Comparison of ENCODE assay signal across 28 cellular contexts in the genomic region with DNA sequence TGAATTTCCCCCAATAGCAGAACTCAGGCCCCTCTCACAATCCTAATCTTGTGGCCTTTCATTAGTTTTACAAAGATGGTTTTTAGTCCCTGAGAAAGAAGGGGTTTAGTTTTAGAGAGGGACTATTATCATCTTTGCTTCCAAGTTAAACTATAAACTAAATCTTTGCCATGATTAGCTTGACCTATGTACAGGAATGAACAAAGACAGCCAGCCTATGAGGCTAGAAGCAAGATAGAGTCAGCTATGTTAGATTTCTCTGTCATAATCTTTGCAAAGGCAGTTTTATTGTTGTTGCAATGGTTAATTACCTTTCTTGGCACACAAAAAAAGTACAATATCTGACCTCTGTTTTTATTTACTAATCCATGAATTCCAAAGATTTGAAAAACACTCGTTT. TPM values are rescaled to one million over a fixed set of nuclear protein-coding genes. Genes with fewer than 3 reads are reported as not detected.
DNase-seq lines count a peak whose midpoint lies in the region; ATAC-seq, FAIRE-seq and TF ChIP-seq lines count a peak whose summit lies in the region.
"Had no signal": no experiment of that assay in that cellular context is flagged by ENCODE, and none has a peak within 500 bp of the region (broad histone marks: within the 10 kb centered on the region; RNA-seq: fewer than 3 reads in every experiment).

No MANE protein-coding gene starts in this region.

- POLR2A ChIA-PET in A549 (lab: Yijun Ruan, JAX) (no interaction called here), HCT116 (lab: Charles Lee) (no interaction called here)

- H4K20me1 ChIP-seq in HCT116 (ENCODE audit: insufficient read depth), result no peaks in the 10 kb centered on the region

- ATAC-seq in A549, result no peak
- ATAC-seq in HCT116, result no peak
- no peak for ATAC-seq in HG03108 (IDR thresholded peaks at IDR 0.05; ENCODE audit: unreplicated experiment)
- ATAC-seq: activated naive CD8-positive, alpha-beta T cell treated with anti-CD3 and anti-CD28 coated beads, Interleukin-2, amount 50 U/mL, for 24 hours; CD8-positive, alpha-beta T cell; left lobe of liver; naive thymus-derived CD8-positive, alpha-beta T cell; T-cell had no signal

- H3K4me2 ChIP-seq in A549 (0 out of 3 replicates have a peak overlapping the region, but pooled peaks have one; percentile 30), HCT116 (ENCODE audit: low read length) (peak overlapping the region; percentile 40)

- RAD21 ChIA-PET in HCT116 (lab: Charles Lee; ENCODE audit: low non-redundant PET in 1 of 2, low total read pairs in 2 of 2, uncharacterized antibody in 2 of 2, unreplicated experiment in 2 of 2), result interaction anchor here in 1 of 2 experiments (0.6 kb wide), 1 partner anchor 9 kb away, joined by 4 read pairs; no protein-coding TSS in a partner anchor

- TF ChIP-seq CTCF in A549 (IDR thresholded peaks at IDR 0.05) (no peak), HCT116 (IDR thresholded peaks at IDR 0.05 in 2 of 3, conservative IDR thresholded peaks at IDR 0.05 in 1 of 3; ENCODE audit: borderline replicate concordance in 1 of 3, insufficient read depth in 1 of 3, low read depth in 2 of 3, low read length in 2 of 3) (no peak)

- CTCF ChIA-PET in A549 (lab: Yijun Ruan, JAX) (no interaction called here), HCT116 (lab: Charles Lee) (no interaction called here)

- TF ChIP-seq EP300 in A549 (IDR thresholded peaks at IDR 0.05), result no peak

- H3K9me3 ChIP-seq in A549 (no peaks in the 10 kb centered on the region), HCT116 (ENCODE audit: control insufficient read depth in 1 of 2, insufficient read depth in 1 of 2, low read depth in 1 of 2, low read length in 2 of 2) (no peaks in the 10 kb centered on the region), iPS-18a (ENCODE audit: control insufficient read depth, low read depth, low read length) (no peaks in the 10 kb centered on the region), neuron (ENCODE audit: low read length) (peaks cover 2% of the 10 kb centered on the region)
- H3K9me3 ChIP-seq: colonic mucosa, SJSA1 had no signal

- H3K4me1 ChIP-seq in A549, result no peaks in the 10 kb centered on the region
- H3K4me1 ChIP-seq in HCT116 (ENCODE audit: control insufficient read depth in 1 of 2, insufficient read depth in 2 of 2, low read length in 2 of 2), result peaks cover 16 to 19% of the 10 kb centered on the region in 2 experiments; a peak in 3 of 4 replicates
- peaks cover 37% of the 10 kb centered on the region for H3K4me1 ChIP-seq in iPS-18a (ENCODE audit: control insufficient read depth, low read depth, low read length)
- peaks cover 24% of the 10 kb centered on the region for H3K4me1 ChIP-seq in neuron (ENCODE audit: insufficient read depth, low read length)
- H3K4me1 ChIP-seq: colonic mucosa, SJSA1 had no signal

- H3K9me2 ChIP-seq in HCT116 (ENCODE audit: insufficient read depth), result no peaks in the 10 kb centered on the region

- TF ChIP-seq POLR2A in A549 (IDR thresholded peaks at IDR 0.05; ENCODE audit: low read length), result no peak
- TF ChIP-seq POLR2A in HCT116 (IDR thresholded peaks at IDR 0.05; ENCODE audit: borderline replicate concordance, extremely low read depth, insufficient read depth, insufficient read length), result no peak

- H3K79me2 ChIP-seq in HCT116 (ENCODE audit: insufficient read depth, low read length), result no peaks in the 10 kb centered on the region

- no peak overlapping the region for H2AFZ ChIP-seq in HCT116 (ENCODE audit: low read depth, low read length, poor library complexity, severe bottlenecking)
- peak overlapping the region; percentile 73 for H2AFZ ChIP-seq in neuron (ENCODE audit: low read depth, low read length)

- H3K27me3 ChIP-seq in HCT116 (ENCODE audit: insufficient read depth, low read length), result no peaks in the 10 kb centered on the region
- H3K27me3 ChIP-seq in iPS-18a (ENCODE audit: control insufficient read depth, insufficient read depth, low read length), result no peaks in the 10 kb centered on the region
- H3K27me3 ChIP-seq in neuron (ENCODE audit: insufficient read depth, low read length), result no peaks in the 10 kb centered on the region
- H3K27me3 ChIP-seq: colonic mucosa, SJSA1 had no signal

- FAIRE-seq in A549 (lab: Jason Lieb, UNC), result no peak
- FAIRE-seq: astrocyte, GM12892 had no signal

- H3K27ac ChIP-seq in A549, result no peak overlapping the region
- 0 out of 2 replicates have a peak overlapping the region, but pooled peaks have one; percentile 13 for H3K27ac ChIP-seq in HCT116 (ENCODE audit: low read depth, low read length)
- peak overlapping the region; percentile 93 for H3K27ac ChIP-seq in iPS-18a (ENCODE audit: low read length)
- H3K27ac ChIP-seq: colonic mucosa, SJSA1 had no signal

- H3K9ac ChIP-seq in HCT116 (ENCODE audit: low read length), result no peak overlapping the region
- H3K9ac ChIP-seq in iPS-18a (ENCODE audit: low read length), result peak overlapping the region; percentile 54

- no peak for TF ChIP-seq RAD21 in A549 (conservative IDR thresholded peaks at IDR 0.05 in 1 of 2, IDR thresholded peaks at IDR 0.05 in 1 of 2)
- no peak for TF ChIP-seq RAD21 in HCT116 (IDR thresholded peaks at IDR 0.05; ENCODE audit: low read depth)

- BruUV-seq in HCT116 (replicated peaks; lab: Mats Ljungman, UMichigan), result no TSS peak

- 6% methylated on average over 1 of the region's 1 CpG for WGBS in A549 (ENCODE audit: missing lambda C conversion rate)

- H3K36me3 ChIP-seq in HCT116 (ENCODE audit: control insufficient read depth in 1 of 2, insufficient read depth in 2 of 2, low read length in 2 of 2) (no peaks in the 10 kb centered on the region), iPS-18a (ENCODE audit: control insufficient read depth, low read depth, low read length) (no peaks in the 10 kb centered on the region), neuron (ENCODE audit: insufficient read depth, low read length) (no peaks in the 10 kb centered on the region)
- H3K36me3 ChIP-seq: colonic mucosa, SJSA1 had no signal

- H3K4me3 ChIP-seq in A549 (no peak overlapping the region), HCT116 (replicated peaks in 1 of 2; ENCODE audit: low read depth in 1 of 2, low read length in 2 of 2) (no peak overlapping the region), iPS-18a (ENCODE audit: low read length) (no peak overlapping the region), neuron (ENCODE audit: low read length) (peak overlapping the region; percentile 11)
- H3K4me3 ChIP-seq: colonic mucosa, SJSA1 had no signal

- intact Hi-C loops in HCT116 (cut with micrococcal nuclease), result no loop called here

- DNase-seq in A549 (ENCODE audit: low read depth in 1 of 2, low spot score in 1 of 2) (no peak), HCT116 (ENCODE audit: low read depth, low spot score) (no peak), NCI-H2171 treated with DMSO at 0.1 percent for 48 hours (lab: John Stamatoyannopoulos, UW) (no peak), medulla oblongata (ENCODE audit: extremely low spot score) (no peak), NAMALWA (ENCODE audit: low spot score) (no peak)
- DNase-seq: activated B cell treated with CpG ODN at 0.5 μM for 24 hours; activated naive CD4-positive, alpha-beta T cell; activated naive CD8-positive, alpha-beta T cell treated with anti-CD3 and anti-CD28 coated beads, Interleukin-2, amount 50 U/mL, for 24 hours; activated T-cell treated with anti-CD3 and anti-CD28 coated beads, Interleukin-2, amount 50 U/mL, for 48 hours; CD8-positive, alpha-beta T cell; colonic mucosa; DMS 273 treated with DMSO at 0.1 percent for 48 hours; effector CD4-positive, alpha-beta T cell; midbrain; naive thymus-derived CD8-positive, alpha-beta T cell; NCI-H1048; NCI-H1694; stimulated activated naive CD4-positive, alpha-beta T cell; T-cell had no signal

TF ChIP-seq in A549, 52 proteins besides CTCF, POLR2A, EP300 and RAD21:
- TF ChIP-seq BHLHE40 (IDR thresholded peaks at IDR 0.05; ENCODE audit: low read depth, low read length) (no peak), FOSB (CRISPR knock-in tag; IDR thresholded peaks at IDR 0.05) (no peak), HOXA7 (CRISPR knock-in tag; IDR thresholded peaks at IDR 0.05) (no peak), FOXS1 (CRISPR knock-in tag; IDR thresholded peaks at IDR 0.05) (no peak), PHF8 (IDR thresholded peaks at IDR 0.05; ENCODE audit: borderline replicate concordance, low read depth) (no peak), MYC (IDR thresholded peaks at IDR 0.05; ENCODE audit: borderline replicate concordance, low read length) (no peak), KDM5A (IDR thresholded peaks at IDR 0.05) (no peak), POLR2AphosphoS2 (conservative IDR thresholded peaks at IDR 0.05; ENCODE audit: low read length) (no peak)

TF ChIP-seq in HCT116, 20 proteins besides CTCF, POLR2A, EP300 and RAD21 (continues in another document):
- TF ChIP-seq, protein P1, sequence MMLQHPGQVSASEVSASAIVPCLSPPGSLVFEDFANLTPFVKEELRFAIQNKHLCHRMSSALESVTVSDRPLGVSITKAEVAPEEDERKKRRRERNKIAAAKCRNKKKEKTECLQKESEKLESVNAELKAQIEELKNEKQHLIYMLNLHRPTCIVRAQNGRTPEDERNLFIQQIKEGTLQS (IDR thresholded peaks at IDR 0.05), result no peak
- no peak for TF ChIP-seq TCF7L2 (IDR thresholded peaks at IDR 0.05; ENCODE audit: borderline replicate concordance, extremely low read depth, insufficient read depth, insufficient read length)
- no peak for TF ChIP-seq EZH2 (IDR thresholded peaks at IDR 0.05)
- TF ChIP-seq CBX3 (IDR thresholded peaks at IDR 0.05; ENCODE audit: low read depth), result no peak
- no peak for TF ChIP-seq ZNF274 (IDR thresholded peaks at IDR 0.05; ENCODE audit: low read depth, low read length)
- TF ChIP-seq SIN3A (IDR thresholded peaks at IDR 0.05; ENCODE audit: low read depth), result no peak
- TF ChIP-seq POLR2AphosphoS5 (IDR thresholded peaks at IDR 0.05; ENCODE audit: low read depth, low read length), result no peak
- TF ChIP-seq SRF (IDR thresholded peaks at IDR 0.05; ENCODE audit: low read depth), result no peak
- no peak for TF ChIP-seq CEBPB (IDR thresholded peaks at IDR 0.05; ENCODE audit: low read depth)
- no peak for TF ChIP-seq ZFX (IDR thresholded peaks at IDR 0.05)
- no peak for TF ChIP-seq SP1 (IDR thresholded peaks at IDR 0.05; ENCODE audit: low read depth)
- TF ChIP-seq FOSL1 (IDR thresholded peaks at IDR 0.05; ENCODE audit: low read depth), result no peak

RNA-seq across cellular contexts. Expression of a gene that starts 19.1 kb away (rescaled TPM):
- not detected in 2 replicates for polyA plus RNA-seq in A549 (2011; rRNA removed)
- not detected in 2 replicates for polyA plus RNA-seq in A549 (2012; cell fraction: cytosol; rRNA removed)
- not detected in 2 replicates for polyA plus RNA-seq in A549 (2012; cell fraction: nucleus; rRNA removed)
- polyA plus RNA-seq in A549 (2017; fragmentation: RNase III; extraction: RNeasy Plus Mini Kit Qiagen cat#74134 plus additional on column Dnase treatment), result not detected in 3 replicates
- polyA minus RNA-seq in A549 (2011; rRNA and poly(A)+ RNA removed), result not detected in 2 replicates
- 0.20 TPM for total RNA-seq in HCT116 (2021; ENCODE audit: unreplicated experiment)
- polyA plus RNA-seq in HCT116 (2012), result 0.05 TPM in 1 of 2 replicates, not detected in the other
- total RNA-seq: activated B cell treated with CpG ODN at 0.5 μM for 24 hours; CD8-positive, alpha-beta T cell; naive thymus-derived CD8-positive, alpha-beta T cell; osteocyte; RPMI7951; T-cell had no signal
- polyA plus RNA-seq: naive thymus-derived CD8-positive, alpha-beta T cell had no signal

RNA-seq across cellular contexts. Expression of a gene that starts 22.9 kb away (rescaled TPM):
- polyA plus RNA-seq in A549 (2011; rRNA removed) (not detected in 2 replicates), A549 (2017; fragmentation: RNase III; extraction: RNeasy Plus Mini Kit Qiagen cat#74134 plus additional on column Dnase treatment) (not detected in 3 replicates)
- polyA plus RNA-seq in A549 (2012; cell fraction: cytosol; rRNA removed), result not detected in 2 replicates
- polyA plus RNA-seq in A549 (2012; cell fraction: nucleus; rRNA removed), result not detected in 2 replicates
- not detected in 2 replicates for polyA minus RNA-seq in A549 (2011; rRNA and poly(A)+ RNA removed)
- 0.22 TPM for total RNA-seq in HCT116 (2021; ENCODE audit: unreplicated experiment)
- not detected in 2 replicates for polyA plus RNA-seq in HCT116 (2012)
- total RNA-seq: activated B cell treated with CpG ODN at 0.5 μM for 24 hours; CD8-positive, alpha-beta T cell; naive thymus-derived CD8-positive, alpha-beta T cell; osteocyte; RPMI7951; T-cell had no signal
- polyA plus RNA-seq: naive thymus-derived CD8-positive, alpha-beta T cell had no signal

Comparison
In these comparisons a context has a peak if more than half of its experiments do, and no peak if none do; other contexts are left out.
1. H3K27ac ChIP-seq: peak in HCT116 (single experiment) and iPS-18a (single experiment); none in A549 (0 of 2).